ENCODE assay signal across 1 cellular context in the genomic region with DNA sequence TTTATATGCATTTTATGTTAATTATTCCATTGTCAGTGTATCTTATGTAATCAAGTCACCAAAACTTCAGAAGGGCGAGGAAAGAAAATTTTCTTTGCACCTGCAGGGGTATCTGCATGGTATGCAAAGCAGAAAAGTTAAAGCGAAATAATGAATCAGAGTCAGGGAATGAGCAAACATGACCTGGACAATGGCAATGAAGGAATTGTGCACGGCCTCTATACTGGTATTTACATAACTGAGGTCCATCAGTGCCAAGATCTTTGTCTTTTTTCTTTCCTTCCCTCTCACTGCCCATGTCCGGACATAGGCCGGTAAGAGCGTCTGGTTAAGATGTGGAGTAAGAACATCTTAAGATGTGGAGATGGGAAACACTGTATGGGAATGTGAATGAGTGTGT.
TF ChIP-seq lines count a peak whose summit lies in the region.

No MANE protein-coding gene starts in this region.

TF ChIP-seq in HepG2, 621 proteins besides CTCF, POLR2A, EP300 and RAD21 (continued from another document and continues in another):
- TF ChIP-seq, protein P1, sequence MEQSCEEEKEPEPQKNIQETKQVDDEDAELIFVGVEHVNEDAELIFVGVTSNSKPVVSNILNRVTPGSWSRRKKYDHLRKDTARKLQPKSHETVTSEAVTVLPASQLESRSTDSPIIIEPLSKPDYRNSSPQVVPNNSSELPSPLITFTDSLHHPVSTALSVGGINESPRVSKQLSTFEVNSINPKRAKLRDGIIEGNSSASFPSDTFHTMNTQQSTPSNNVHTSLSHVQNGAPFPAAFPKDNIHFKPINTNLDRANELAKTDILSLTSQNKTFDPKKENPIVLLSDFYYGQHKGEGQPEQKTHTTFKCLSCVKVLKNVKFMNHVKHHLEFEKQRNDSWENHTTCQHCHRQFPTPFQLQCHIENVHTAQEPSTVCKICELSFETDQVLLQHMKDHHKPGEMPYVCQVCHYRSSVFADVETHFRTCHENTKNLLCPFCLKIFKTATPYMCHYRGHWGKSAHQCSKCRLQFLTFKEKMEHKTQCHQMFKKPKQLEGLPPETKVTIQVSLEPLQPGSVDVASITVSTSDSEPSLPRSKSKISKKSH (CRISPR knock-in tag; IDR thresholded peaks at IDR 0.05; ENCODE audit: borderline replicate concordance) = no peak
- TF ChIP-seq ASH2L (IDR thresholded peaks at IDR 0.05; ENCODE audit: insufficient read length, low read depth, low read length) (no peak), ELF4 (CRISPR knock-in tag; IDR thresholded peaks at IDR 0.05; ENCODE audit: borderline replicate concordance) (no peak), HOXD1 (CRISPR knock-in tag; IDR thresholded peaks at IDR 0.05) (no peak), HMG20B (CRISPR knock-in tag; conservative IDR thresholded peaks at IDR 0.05) (no peak; the same call in 1 of the 2 replicates), MAF1 (CRISPR knock-in tag; IDR thresholded peaks at IDR 0.05; ENCODE audit: borderline replicate concordance) (no peak), FOSL2 (CRISPR knock-in tag; IDR thresholded peaks at IDR 0.05) (peak; percentile 82), FOXK1 (CRISPR knock-in tag; IDR thresholded peaks at IDR 0.05; ENCODE audit: borderline replicate concordance, low read depth) (no peak), SIX4 (CRISPR knock-in tag; IDR thresholded peaks at IDR 0.05) (no peak), SETDB1 (CRISPR knock-in tag; IDR thresholded peaks at IDR 0.05; ENCODE audit: borderline replicate concordance) (no peak), ZNF883 (CRISPR knock-in tag; IDR thresholded peaks at IDR 0.05; ENCODE audit: not compliant biosample characterization) (no peak), MED13 (CRISPR knock-in tag; IDR thresholded peaks at IDR 0.05) (no peak), ZNF232 (CRISPR knock-in tag; IDR thresholded peaks at IDR 0.05; ENCODE audit: borderline replicate concordance) (no peak), ETV5 (CRISPR knock-in tag; IDR thresholded peaks at IDR 0.05; ENCODE audit: borderline replicate concordance) (no peak; the same call in 1 of the 2 replicates), ZFP36L2 (CRISPR knock-in tag; IDR thresholded peaks at IDR 0.05) (no peak), ZNF451 (CRISPR knock-in tag; IDR thresholded peaks at IDR 0.05) (no peak), THAP11 (CRISPR knock-in tag; IDR thresholded peaks at IDR 0.05) (peak; percentile 20; the same call in 1 of the 2 replicates), SYNCRIP (IDR thresholded peaks at IDR 0.05; ENCODE audit: insufficient read depth, low read depth, low read length) (no peak), SKI (IDR thresholded peaks at IDR 0.05; ENCODE audit: partially characterized antibody) (no peak), NFE2L2 (IDR thresholded peaks at IDR 0.05; ENCODE audit: low read length) (no peak), TARDBP (CRISPR knock-in tag; IDR thresholded peaks at IDR 0.05) (no peak), MED1 (CRISPR knock-in tag; IDR thresholded peaks at IDR 0.05) (peak; percentile 32; the same call in 1 of the 2 replicates), ZFP1 (CRISPR knock-in tag; IDR thresholded peaks at IDR 0.05) (no peak), FOXA3 (CRISPR knock-in tag; IDR thresholded peaks at IDR 0.05) (peak; percentile 81), RXRA (CRISPR knock-in tag; IDR thresholded peaks at IDR 0.05) (peak; percentile 23; the same call in 1 of the 2 replicates), ZNF207 (IDR thresholded peaks at IDR 0.05; ENCODE audit: borderline replicate concordance) (no peak), SKIL (CRISPR knock-in tag; IDR thresholded peaks at IDR 0.05; ENCODE audit: borderline replicate concordance) (no peak), KLF6 (CRISPR knock-in tag; IDR thresholded peaks at IDR 0.05) (no peak), RNF2 (conservative IDR thresholded peaks at IDR 0.05; ENCODE audit: low read depth) (no peak), GATAD2A (CRISPR knock-in tag; IDR thresholded peaks at IDR 0.05) (peak; percentile 68; the same call in 1 of the 2 replicates), NCOR1 (IDR thresholded peaks at IDR 0.05; ENCODE audit: borderline replicate concordance, low read length) (no peak), ZNF784 (CRISPR knock-in tag; IDR thresholded peaks at IDR 0.05; ENCODE audit: borderline replicate concordance) (no peak), ZNF616 (CRISPR knock-in tag; IDR thresholded peaks at IDR 0.05; ENCODE audit: low read depth) (no peak), ZFP41 (CRISPR knock-in tag; IDR thresholded peaks at IDR 0.05; ENCODE audit: borderline replicate concordance) (no peak), SP1 (IDR thresholded peaks at IDR 0.05) (no peak), SP1 (CRISPR knock-in tag; IDR thresholded peaks at IDR 0.05) (no peak), BCL6 (CRISPR knock-in tag; IDR thresholded peaks at IDR 0.05) (peak; percentile 34; the same call in 1 of the 2 replicates)
- TF ChIP-seq, protein P2, sequence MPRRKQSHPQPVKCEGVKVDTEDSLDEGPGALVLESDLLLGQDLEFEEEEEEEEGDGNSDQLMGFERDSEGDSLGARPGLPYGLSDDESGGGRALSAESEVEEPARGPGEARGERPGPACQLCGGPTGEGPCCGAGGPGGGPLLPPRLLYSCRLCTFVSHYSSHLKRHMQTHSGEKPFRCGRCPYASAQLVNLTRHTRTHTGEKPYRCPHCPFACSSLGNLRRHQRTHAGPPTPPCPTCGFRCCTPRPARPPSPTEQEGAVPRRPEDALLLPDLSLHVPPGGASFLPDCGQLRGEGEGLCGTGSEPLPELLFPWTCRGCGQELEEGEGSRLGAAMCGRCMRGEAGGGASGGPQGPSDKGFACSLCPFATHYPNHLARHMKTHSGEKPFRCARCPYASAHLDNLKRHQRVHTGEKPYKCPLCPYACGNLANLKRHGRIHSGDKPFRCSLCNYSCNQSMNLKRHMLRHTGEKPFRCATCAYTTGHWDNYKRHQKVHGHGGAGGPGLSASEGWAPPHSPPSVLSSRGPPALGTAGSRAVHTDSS (CRISPR knock-in tag; conservative IDR thresholded peaks at IDR 0.05) = no peak
- TF ChIP-seq, protein P3, sequence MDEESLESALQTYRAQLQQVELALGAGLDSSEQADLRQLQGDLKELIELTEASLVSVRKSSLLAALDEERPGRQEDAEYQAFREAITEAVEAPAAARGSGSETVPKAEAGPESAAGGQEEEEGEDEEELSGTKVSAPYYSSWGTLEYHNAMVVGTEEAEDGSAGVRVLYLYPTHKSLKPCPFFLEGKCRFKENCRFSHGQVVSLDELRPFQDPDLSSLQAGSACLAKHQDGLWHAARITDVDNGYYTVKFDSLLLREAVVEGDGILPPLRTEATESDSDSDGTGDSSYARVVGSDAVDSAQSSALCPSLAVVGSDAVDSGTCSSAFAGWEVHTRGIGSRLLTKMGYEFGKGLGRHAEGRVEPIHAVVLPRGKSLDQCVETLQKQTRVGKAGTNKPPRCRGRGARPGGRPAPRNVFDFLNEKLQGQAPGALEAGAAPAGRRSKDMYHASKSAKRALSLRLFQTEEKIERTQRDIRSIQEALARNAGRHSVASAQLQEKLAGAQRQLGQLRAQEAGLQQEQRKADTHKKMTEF (CRISPR knock-in tag; IDR thresholded peaks at IDR 0.05) = no peak
- TF ChIP-seq, protein P4, sequence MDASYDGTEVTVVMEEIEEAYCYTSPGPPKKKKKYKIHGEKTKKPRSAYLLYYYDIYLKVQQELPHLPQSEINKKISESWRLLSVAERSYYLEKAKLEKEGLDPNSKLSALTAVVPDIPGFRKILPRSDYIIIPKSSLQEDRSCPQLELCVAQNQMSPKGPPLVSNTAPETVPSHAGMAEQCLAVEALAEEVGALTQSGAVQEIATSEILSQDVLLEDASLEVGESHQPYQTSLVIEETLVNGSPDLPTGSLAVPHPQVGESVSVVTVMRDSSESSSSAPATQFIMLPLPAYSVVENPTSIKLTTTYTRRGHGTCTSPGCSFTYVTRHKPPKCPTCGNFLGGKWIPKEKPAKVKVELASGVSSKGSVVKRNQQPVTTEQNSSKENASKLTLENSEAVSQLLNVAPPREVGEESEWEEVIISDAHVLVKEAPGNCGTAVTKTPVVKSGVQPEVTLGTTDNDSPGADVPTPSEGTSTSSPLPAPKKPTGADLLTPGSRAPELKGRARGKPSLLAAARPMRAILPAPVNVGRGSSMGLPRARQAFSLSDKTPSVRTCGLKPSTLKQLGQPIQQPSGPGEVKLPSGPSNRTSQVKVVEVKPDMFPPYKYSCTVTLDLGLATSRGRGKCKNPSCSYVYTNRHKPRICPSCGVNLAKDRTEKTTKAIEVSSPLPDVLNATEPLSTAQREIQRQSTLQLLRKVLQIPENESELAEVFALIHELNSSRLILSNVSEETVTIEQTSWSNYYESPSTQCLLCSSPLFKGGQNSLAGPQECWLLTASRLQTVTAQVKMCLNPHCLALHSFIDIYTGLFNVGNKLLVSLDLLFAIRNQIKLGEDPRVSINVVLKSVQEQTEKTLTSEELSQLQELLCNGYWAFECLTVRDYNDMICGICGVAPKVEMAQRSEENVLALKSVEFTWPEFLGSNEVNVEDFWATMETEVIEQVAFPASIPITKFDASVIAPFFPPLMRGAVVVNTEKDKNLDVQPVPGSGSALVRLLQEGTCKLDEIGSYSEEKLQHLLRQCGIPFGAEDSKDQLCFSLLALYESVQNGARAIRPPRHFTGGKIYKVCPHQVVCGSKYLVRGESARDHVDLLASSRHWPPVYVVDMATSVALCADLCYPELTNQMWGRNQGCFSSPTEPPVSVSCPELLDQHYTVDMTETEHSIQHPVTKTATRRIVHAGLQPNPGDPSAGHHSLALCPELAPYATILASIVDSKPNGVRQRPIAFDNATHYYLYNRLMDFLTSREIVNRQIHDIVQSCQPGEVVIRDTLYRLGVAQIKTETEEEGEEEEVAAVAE (CRISPR knock-in tag; IDR thresholded peaks at IDR 0.05; ENCODE audit: borderline replicate concordance) = 0 out of 2 replicates have a peak, but pooled peaks have one; percentile 58
- TF ChIP-seq, protein P5, sequence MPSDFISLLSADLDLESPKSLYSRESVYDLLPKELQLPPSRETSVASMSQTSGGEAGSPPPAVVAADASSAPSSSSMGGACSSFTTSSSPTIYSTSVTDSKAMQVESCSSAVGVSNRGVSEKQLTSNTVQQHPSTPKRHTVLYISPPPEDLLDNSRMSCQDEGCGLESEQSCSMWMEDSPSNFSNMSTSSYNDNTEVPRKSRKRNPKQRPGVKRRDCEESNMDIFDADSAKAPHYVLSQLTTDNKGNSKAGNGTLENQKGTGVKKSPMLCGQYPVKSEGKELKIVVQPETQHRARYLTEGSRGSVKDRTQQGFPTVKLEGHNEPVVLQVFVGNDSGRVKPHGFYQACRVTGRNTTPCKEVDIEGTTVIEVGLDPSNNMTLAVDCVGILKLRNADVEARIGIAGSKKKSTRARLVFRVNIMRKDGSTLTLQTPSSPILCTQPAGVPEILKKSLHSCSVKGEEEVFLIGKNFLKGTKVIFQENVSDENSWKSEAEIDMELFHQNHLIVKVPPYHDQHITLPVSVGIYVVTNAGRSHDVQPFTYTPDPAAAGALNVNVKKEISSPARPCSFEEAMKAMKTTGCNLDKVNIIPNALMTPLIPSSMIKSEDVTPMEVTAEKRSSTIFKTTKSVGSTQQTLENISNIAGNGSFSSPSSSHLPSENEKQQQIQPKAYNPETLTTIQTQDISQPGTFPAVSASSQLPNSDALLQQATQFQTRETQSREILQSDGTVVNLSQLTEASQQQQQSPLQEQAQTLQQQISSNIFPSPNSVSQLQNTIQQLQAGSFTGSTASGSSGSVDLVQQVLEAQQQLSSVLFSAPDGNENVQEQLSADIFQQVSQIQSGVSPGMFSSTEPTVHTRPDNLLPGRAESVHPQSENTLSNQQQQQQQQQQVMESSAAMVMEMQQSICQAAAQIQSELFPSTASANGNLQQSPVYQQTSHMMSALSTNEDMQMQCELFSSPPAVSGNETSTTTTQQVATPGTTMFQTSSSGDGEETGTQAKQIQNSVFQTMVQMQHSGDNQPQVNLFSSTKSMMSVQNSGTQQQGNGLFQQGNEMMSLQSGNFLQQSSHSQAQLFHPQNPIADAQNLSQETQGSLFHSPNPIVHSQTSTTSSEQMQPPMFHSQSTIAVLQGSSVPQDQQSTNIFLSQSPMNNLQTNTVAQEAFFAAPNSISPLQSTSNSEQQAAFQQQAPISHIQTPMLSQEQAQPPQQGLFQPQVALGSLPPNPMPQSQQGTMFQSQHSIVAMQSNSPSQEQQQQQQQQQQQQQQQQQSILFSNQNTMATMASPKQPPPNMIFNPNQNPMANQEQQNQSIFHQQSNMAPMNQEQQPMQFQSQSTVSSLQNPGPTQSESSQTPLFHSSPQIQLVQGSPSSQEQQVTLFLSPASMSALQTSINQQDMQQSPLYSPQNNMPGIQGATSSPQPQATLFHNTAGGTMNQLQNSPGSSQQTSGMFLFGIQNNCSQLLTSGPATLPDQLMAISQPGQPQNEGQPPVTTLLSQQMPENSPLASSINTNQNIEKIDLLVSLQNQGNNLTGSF (CRISPR knock-in tag; IDR thresholded peaks at IDR 0.05) = no peak
- TF ChIP-seq, protein P6, sequence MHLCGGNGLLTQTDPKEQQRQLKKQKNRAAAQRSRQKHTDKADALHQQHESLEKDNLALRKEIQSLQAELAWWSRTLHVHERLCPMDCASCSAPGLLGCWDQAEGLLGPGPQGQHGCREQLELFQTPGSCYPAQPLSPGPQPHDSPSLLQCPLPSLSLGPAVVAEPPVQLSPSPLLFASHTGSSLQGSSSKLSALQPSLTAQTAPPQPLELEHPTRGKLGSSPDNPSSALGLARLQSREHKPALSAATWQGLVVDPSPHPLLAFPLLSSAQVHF (CRISPR knock-in tag; IDR thresholded peaks at IDR 0.05) = no peak
